Comparison of ENCODE assay signal across 17 cellular contexts in genomic region chr11:9752091-9752490, GRCh38.
DNase-seq lines count a peak whose midpoint lies in the region; ATAC-seq and TF ChIP-seq lines count a peak whose summit lies in the region.
"Had no signal": no experiment of that assay in that cellular context is flagged by ENCODE, and none has a peak within 500 bp of the region (broad histone marks: within the 10 kb centered on the region; RNA-seq: fewer than 3 reads in every experiment).

No MANE protein-coding gene starts in this region.

- ATAC-seq in stimulated activated naive CD8-positive, alpha-beta T cell treated with anti-CD3 and anti-CD28 coated beads, Interleukin-15, Interleukin-2, amounts not matched to agents 100 U/mL and 50 U/mL, for 24 hours, result no peak
- ATAC-seq in T-helper 17 cell (no peak), GM18505 (IDR thresholded peaks at IDR 0.05; ENCODE audit: unreplicated experiment) (no peak)
- ATAC-seq: activated CD8-positive, alpha-beta T cell treated with anti-CD3 and anti-CD28 coated beads, Interleukin-2, amount 10 ng/mL, durations not matched to agents 7 days and 5 days; HCT116; mucosa of descending colon had no signal

- WGBS in adrenal gland, 4 donors, result 71 to 83% (median 79%) methylated on average over 3 of the region's 3 CpGs

- peaks cover 0 to 6% of the 10 kb centered on the region in 2 donors for H3K4me1 ChIP-seq in adrenal gland (replicated peaks in 1 of 2)

- no peaks in the 10 kb centered on the region for H3K36me3 Mint-ChIP-seq in stimulated activated naive CD8-positive, alpha-beta T cell treated with anti-CD3 and anti-CD28 coated beads, Interleukin-15, Interleukin-2, amounts not matched to agents 100 ng/mL and 50 ng/mL, for 24 hours (ENCODE audit: low read depth)
- no peaks in the 10 kb centered on the region for H3K36me3 Mint-ChIP-seq in T-helper 17 cell (ENCODE audit: low read depth)

- DNase-seq in stimulated activated naive CD8-positive, alpha-beta T cell treated with anti-CD3 and anti-CD28 coated beads, Interleukin-15, Interleukin-2, amounts not matched to agents 100 U/mL and 50 U/mL, for 24 hours, result no peak
- DNase-seq in T-helper 17 cell (no peak), fibroblast of villous mesenchyme (ENCODE audit: low read depth) (peak; percentile 97), putamen (ENCODE audit: low spot score) (no peak), kidney glomerular epithelial cell (lab: John Stamatoyannopoulos, UW) (no peak), adrenal gland (no peak)
- DNase-seq: activated CD8-positive, alpha-beta T cell treated with anti-CD3 and anti-CD28 coated beads, Interleukin-2, amount 10 ng/mL, durations not matched to agents 7 days and 5 days; activated naive CD4-positive, alpha-beta T cell treated with Interleukin-2 at 50 U/mL for 16 hours; Calu3; mucosa of descending colon; NCI-H1105; tibial artery had no signal

- no peaks in the 10 kb centered on the region for H3K27me3 ChIP-seq in adrenal gland
- H3K27me3 ChIP-seq: ovary, tibial artery had no signal

- no peak for TF ChIP-seq POLR2A in GM18505 (IDR thresholded peaks at IDR 0.05; ENCODE audit: borderline replicate concordance, extremely low read depth, insufficient read depth, insufficient read length)
- no peak for TF ChIP-seq POLR2A in adrenal gland (IDR thresholded peaks at IDR 0.05)

- no peak overlapping the region for H3K4me3 ChIP-seq in fibroblast of villous mesenchyme (ENCODE audit: low read depth, low read length)
- H3K4me3 ChIP-seq in adrenal gland, result no peak overlapping the region
- H3K4me3 ChIP-seq: mucosa of descending colon, ovary, tibial artery had no signal

- TF ChIP-seq CTCF in fibroblast of villous mesenchyme (IDR thresholded peaks at IDR 0.05; ENCODE audit: insufficient read depth, low read depth, low read length) (no peak), adrenal gland (IDR thresholded peaks at IDR 0.05) (no peak)

- no peak overlapping the region for H3K27ac ChIP-seq in adrenal gland
- H3K27ac ChIP-seq: ovary, tibial artery had no signal

- intact Hi-C loops in adrenal gland (cut with DNase I), result loop anchor here (10.0 kb wide), 2 partner anchors 137 to 553 kb away; partner anchors contain the start of gene ADM (in 1 of the 2)

- H3K4me3 Mint-ChIP-seq in stimulated activated naive CD8-positive, alpha-beta T cell treated with anti-CD3 and anti-CD28 coated beads, Interleukin-15, Interleukin-2, amounts not matched to agents 100 ng/mL and 50 ng/mL, for 24 hours, result no peak overlapping the region
- H3K4me3 Mint-ChIP-seq in T-helper 17 cell, result no peak overlapping the region
- H3K4me3 Mint-ChIP-seq: activated CD8-positive, alpha-beta T cell treated with anti-CD3 and anti-CD28 coated beads, Interleukin-2, amount 10 ng/mL, durations not matched to agents 7 days and 5 days; central memory CD8-positive, alpha-beta T cell had no signal

- H3K27me3 Mint-ChIP-seq in stimulated activated naive CD8-positive, alpha-beta T cell treated with anti-CD3 and anti-CD28 coated beads, Interleukin-15, Interleukin-2, amounts not matched to agents 100 ng/mL and 50 ng/mL, for 24 hours, result no peaks in the 10 kb centered on the region
- no peaks in the 10 kb centered on the region for H3K27me3 Mint-ChIP-seq in T-helper 17 cell
- H3K27me3 Mint-ChIP-seq: central memory CD8-positive, alpha-beta T cell had no signal

- peak overlapping the region; percentile 21 for H3K27ac Mint-ChIP-seq in stimulated activated naive CD8-positive, alpha-beta T cell treated with anti-CD3 and anti-CD28 coated beads, Interleukin-15, Interleukin-2, amounts not matched to agents 100 ng/mL and 50 ng/mL, for 24 hours
- H3K27ac Mint-ChIP-seq in T-helper 17 cell, result peak overlapping the region; percentile 51
- H3K27ac Mint-ChIP-seq: activated CD8-positive, alpha-beta T cell treated with anti-CD3 and anti-CD28 coated beads, Interleukin-2, amount 10 ng/mL, durations not matched to agents 7 days and 5 days had no signal

- peaks cover 0 to 10% of the 10 kb centered on the region in 2 donors for H3K36me3 ChIP-seq in adrenal gland (replicated peaks in 1 of 2)
- H3K36me3 ChIP-seq: ovary had no signal

- H3K9me3 ChIP-seq in T-helper 17 cell (ENCODE audit: control insufficient read depth, low read length, poor library complexity, severe bottlenecking) (no peaks in the 10 kb centered on the region), adrenal gland (replicated peaks in 1 of 3) (no peaks in the 10 kb centered on the region)
- H3K9me3 ChIP-seq: mucosa of descending colon, ovary, tibial artery had no signal

- H3K4me1 Mint-ChIP-seq in stimulated activated naive CD8-positive, alpha-beta T cell treated with anti-CD3 and anti-CD28 coated beads, Interleukin-15, Interleukin-2, amounts not matched to agents 100 ng/mL and 50 ng/mL, for 24 hours (ENCODE audit: low read depth), result peaks cover 61% of the 10 kb centered on the region
- H3K4me1 Mint-ChIP-seq in T-helper 17 cell, result peaks cover 13% of the 10 kb centered on the region
- H3K4me1 Mint-ChIP-seq: central memory CD8-positive, alpha-beta T cell had no signal

- H3K9me3 Mint-ChIP-seq in stimulated activated naive CD8-positive, alpha-beta T cell treated with anti-CD3 and anti-CD28 coated beads, Interleukin-15, Interleukin-2, amounts not matched to agents 100 ng/mL and 50 ng/mL, for 24 hours, result no peaks in the 10 kb centered on the region
- H3K9me3 Mint-ChIP-seq: central memory CD8-positive, alpha-beta T cell had no signal
